In the genomic region with DNA sequence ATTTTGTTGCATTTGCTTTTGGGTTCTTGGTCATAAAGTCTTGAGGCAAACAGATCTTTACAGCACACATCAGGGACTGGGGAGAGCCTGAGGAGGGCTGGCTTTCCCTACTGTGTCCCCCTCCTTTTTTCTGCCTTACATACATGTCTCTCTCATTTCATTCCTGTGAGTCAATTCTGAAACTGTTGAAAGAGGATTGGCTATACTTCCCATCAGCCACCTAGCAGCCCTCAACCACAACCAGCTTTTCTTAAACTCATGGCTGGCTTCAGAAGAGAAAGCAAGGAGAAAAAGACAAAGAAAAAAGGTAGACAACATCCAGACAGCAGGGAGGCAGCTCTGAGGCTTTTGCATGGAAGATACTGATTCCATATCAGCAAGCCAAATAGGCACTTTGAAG, we compare ENCODE assay signal across 1 cellular context.
TF ChIP-seq lines count a peak whose summit lies in the region.

No MANE protein-coding gene starts in this region.

TF ChIP-seq in GM23338, 12 proteins besides CTCF, POLR2A, EP300 and RAD21 (continued from another document):
- TF ChIP-seq, protein P1, sequence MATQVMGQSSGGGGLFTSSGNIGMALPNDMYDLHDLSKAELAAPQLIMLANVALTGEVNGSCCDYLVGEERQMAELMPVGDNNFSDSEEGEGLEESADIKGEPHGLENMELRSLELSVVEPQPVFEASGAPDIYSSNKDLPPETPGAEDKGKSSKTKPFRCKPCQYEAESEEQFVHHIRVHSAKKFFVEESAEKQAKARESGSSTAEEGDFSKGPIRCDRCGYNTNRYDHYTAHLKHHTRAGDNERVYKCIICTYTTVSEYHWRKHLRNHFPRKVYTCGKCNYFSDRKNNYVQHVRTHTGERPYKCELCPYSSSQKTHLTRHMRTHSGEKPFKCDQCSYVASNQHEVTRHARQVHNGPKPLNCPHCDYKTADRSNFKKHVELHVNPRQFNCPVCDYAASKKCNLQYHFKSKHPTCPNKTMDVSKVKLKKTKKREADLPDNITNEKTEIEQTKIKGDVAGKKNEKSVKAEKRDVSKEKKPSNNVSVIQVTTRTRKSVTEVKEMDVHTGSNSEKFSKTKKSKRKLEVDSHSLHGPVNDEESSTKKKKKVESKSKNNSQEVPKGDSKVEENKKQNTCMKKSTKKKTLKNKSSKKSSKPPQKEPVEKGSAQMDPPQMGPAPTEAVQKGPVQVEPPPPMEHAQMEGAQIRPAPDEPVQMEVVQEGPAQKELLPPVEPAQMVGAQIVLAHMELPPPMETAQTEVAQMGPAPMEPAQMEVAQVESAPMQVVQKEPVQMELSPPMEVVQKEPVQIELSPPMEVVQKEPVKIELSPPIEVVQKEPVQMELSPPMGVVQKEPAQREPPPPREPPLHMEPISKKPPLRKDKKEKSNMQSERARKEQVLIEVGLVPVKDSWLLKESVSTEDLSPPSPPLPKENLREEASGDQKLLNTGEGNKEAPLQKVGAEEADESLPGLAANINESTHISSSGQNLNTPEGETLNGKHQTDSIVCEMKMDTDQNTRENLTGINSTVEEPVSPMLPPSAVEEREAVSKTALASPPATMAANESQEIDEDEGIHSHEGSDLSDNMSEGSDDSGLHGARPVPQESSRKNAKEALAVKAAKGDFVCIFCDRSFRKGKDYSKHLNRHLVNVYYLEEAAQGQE (IDR thresholded peaks at IDR 0.05; ENCODE audit: unreplicated experiment), result no peak
- TF ChIP-seq EZH2phosphoT487 (IDR thresholded peaks at IDR 0.05; ENCODE audit: unreplicated experiment), result no peak
- TF ChIP-seq ZNF331 (CRISPR knock-in tag; IDR thresholded peaks at IDR 0.05; ENCODE audit: low read depth), result no peak
- TF ChIP-seq NANOG (IDR thresholded peaks at IDR 0.05; ENCODE audit: borderline replicate concordance), result no peak
- no peak for TF ChIP-seq CREB1 (CRISPR knock-in tag; IDR thresholded peaks at IDR 0.05; ENCODE audit: low read depth)
- no peak for TF ChIP-seq POLR2AphosphoS5 (IDR thresholded peaks at IDR 0.05; ENCODE audit: low read depth)
